ENCODE assay signal across 15 cellular contexts in the genomic region with DNA sequence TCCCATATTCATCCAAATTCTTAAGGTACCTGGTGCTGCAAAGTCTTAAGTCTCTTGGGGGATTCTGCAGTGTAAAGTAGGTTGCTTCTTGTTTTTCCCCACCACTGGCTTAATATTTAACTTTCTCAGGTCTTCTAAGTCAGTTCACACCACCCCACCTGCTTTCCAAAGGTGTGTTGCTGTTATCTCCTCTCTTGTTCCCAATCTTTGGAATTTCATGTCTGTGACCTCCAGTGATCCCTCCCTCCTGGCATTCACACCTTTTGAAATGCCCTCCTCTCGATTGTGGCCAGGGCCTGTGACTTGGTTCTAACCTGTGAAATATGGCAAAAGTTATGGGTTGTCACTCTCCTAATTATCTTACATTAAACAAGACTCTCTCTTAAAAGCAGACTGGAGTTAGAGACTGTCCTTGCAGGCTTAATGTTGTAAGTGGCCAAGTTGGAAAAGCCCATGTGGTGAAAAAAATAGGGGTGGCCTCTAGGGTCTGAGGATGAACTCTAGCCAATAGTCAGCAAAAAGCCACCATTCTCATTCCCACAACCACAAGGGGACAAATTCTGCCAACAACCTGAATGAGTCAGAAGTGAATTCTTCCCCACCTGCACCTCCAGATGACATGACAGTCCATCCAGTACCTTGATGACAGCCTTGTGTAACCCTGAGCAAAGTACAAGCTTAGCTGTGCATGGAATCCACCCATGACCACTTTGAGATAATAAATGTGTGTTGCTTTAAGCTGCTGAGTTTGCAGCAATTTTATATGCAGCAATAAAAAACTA. TPM values are rescaled to one million over a fixed set of nuclear protein-coding genes. Genes with fewer than 3 reads are reported as not detected.
"Had no signal": no experiment of that assay in that cellular context is flagged by ENCODE, and none has a peak within 500 bp of the region (broad histone marks: within the 10 kb centered on the region; RNA-seq: fewer than 3 reads in every experiment).

No MANE protein-coding gene starts in this region.

- H3K4me3 ChIP-seq: neural progenitor cell, ovary, testis had no signal

- H3K4me1 ChIP-seq: neural progenitor cell, testis had no signal

- H3K27ac ChIP-seq: neural progenitor cell, ovary, testis had no signal

- H3K27me3 ChIP-seq: neural progenitor cell, ovary, testis had no signal

- DNase-seq: activated CD4-positive, alpha-beta T cell treated with anti-CD3 and anti-CD28 coated beads for 4 hours; amniotic stem cell; cerebellar nuclear complex; glutamatergic neuron; immature natural killer cell; ovary; stimulated activated CD4-positive, alpha-beta T cell treated with anti-CD3 and anti-CD28 coated beads, Interleukin-15, amount 100 ng/mL, for 24 hours; stimulated activated CD4-positive, alpha-beta T cell treated with anti-CD3 and anti-CD28 coated beads, Interleukin-4, amount 100 ng/mL, for 4 hours; stimulated activated naive CD8-positive, alpha-beta T cell treated with anti-CD3 and anti-CD28 coated beads, Interleukin-15, amount 100 ng/mL, for 72 hours; SW 1271; T1000; testis had no signal

- H3K9ac ChIP-seq: neural progenitor cell had no signal

- H3K36me3 ChIP-seq: neural progenitor cell, ovary had no signal

- H3K9me3 ChIP-seq: ovary, testis had no signal

RNA-seq across cellular contexts. Expression of a gene that starts 45.1 kb away (rescaled TPM):
- total RNA-seq: activated naive CD4-positive, alpha-beta T cell treated with anti-CD3 and anti-CD28 coated beads, Interleukin-2, amount 50 U/mL, for 72 hours; dermis microvascular lymphatic vessel endothelial cell had no signal
